ENCODE assay signal across 11 cellular contexts in the genomic region with DNA sequence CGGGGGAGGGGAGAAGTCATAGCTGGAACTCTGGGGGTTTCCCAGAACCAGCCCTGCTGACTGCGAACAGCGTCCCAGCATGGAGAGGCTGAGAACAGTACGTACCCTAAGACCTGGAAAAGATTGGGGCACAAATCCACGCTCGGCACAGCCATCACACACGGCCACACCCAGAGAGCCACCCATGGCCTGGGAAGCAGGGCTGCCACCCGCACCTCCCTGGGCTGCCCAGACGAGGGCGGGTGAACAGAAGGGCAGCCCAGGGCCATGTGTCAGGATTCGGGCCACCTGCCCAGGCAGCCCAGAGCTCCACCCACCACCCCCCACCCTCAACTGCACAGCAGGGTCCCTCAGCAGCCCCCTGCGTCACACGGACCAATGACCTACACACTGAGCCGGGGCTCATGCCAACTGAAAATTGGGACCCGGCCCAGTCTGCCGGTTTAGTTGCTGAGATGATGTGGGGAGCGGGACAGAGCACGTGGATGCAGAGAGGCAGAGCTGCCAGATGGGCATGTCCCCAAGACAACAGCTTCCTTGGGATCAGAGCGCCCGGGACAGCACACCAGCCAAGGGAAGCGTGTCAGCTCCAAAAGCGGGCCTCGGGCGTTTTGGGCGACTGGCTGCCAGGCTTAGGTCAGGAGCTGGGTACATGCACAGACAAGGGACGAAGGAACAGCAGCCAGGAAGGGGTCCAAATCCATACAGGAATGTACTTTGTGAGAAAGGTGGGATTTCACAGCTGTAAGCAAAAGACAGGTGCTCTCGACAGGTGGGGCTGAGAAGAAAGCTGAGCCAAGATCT. TPM values are rescaled to one million over a fixed set of nuclear protein-coding genes. Genes with fewer than 3 reads are reported as not detected.
DNase-seq lines count a peak whose midpoint lies in the region; ATAC-seq and TF ChIP-seq lines count a peak whose summit lies in the region.
"Had no signal": no experiment of that assay in that cellular context is flagged by ENCODE, and none has a peak within 500 bp of the region (broad histone marks: within the 10 kb centered on the region; RNA-seq: fewer than 3 reads in every experiment).

No MANE protein-coding gene starts in this region.

- TF ChIP-seq POLR2A in esophagus squamous epithelium (IDR thresholded peaks at IDR 0.05): no peak

- H3K9me3 Mint-ChIP-seq in stimulated activated naive B cell treated with anti-CD40 and anti-IgM and Interleukin-4, amounts not matched to agents 10 μg/mL and 1 μg/mL and 100 μg/mL, for 72 hours: no peaks in the 10 kb centered on the region
- H3K9me3 Mint-ChIP-seq: memory B cell had no signal

- no peaks in the 10 kb centered on the region for H3K4me1 Mint-ChIP-seq in stimulated activated naive B cell treated with anti-CD40 and anti-IgM and Interleukin-4, amounts not matched to agents 10 μg/mL and 1 μg/mL and 100 μg/mL, for 72 hours

- no peaks in the 10 kb centered on the region for H3K9me3 ChIP-seq in esophagus squamous epithelium
- H3K9me3 ChIP-seq in thymus (ENCODE audit: control insufficient read depth): no peaks in the 10 kb centered on the region
- H3K9me3 ChIP-seq: spleen had no signal

- H3K4me1 ChIP-seq in esophagus squamous epithelium (peaks cover 11 to 39% (median 19%) of the 10 kb centered on the region in 3 donors), thymus (ENCODE audit: control insufficient read depth, insufficient read depth, low read length) (no peaks in the 10 kb centered on the region)

- H3K27ac ChIP-seq in esophagus squamous epithelium: peak overlapping the region; percentile 70 to 83 (median 79)
- peak overlapping the region; percentile 0 for H3K27ac ChIP-seq in thymus (ENCODE audit: low read depth)
- H3K27ac ChIP-seq: spleen had no signal

- H3K4me3 Mint-ChIP-seq in stimulated activated naive B cell treated with anti-CD40 and anti-IgM and Interleukin-4, amounts not matched to agents 10 μg/mL and 1 μg/mL and 100 μg/mL, for 72 hours: no peak overlapping the region
- H3K4me3 Mint-ChIP-seq: memory B cell had no signal

- ATAC-seq in HG02852 (IDR thresholded peaks at IDR 0.05; ENCODE audit: unreplicated experiment): no peak
- ATAC-seq in stimulated activated naive B cell treated with anti-CD40 and anti-IgM and Interleukin-4, amounts not matched to agents 10 μg/mL and 1 μg/mL and 100 μg/mL, for 72 hours (replicated peaks): no peak

- H3K27me3 ChIP-seq in esophagus squamous epithelium (no peaks in the 10 kb centered on the region), thymus (ENCODE audit: control insufficient read depth, insufficient read depth) (no peaks in the 10 kb centered on the region)
- H3K27me3 ChIP-seq: spleen had no signal

- peaks cover 71 to 100% (median 77%) of the 10 kb centered on the region in 3 donors for H3K36me3 ChIP-seq in esophagus squamous epithelium
- peaks cover 93% of the 10 kb centered on the region for H3K36me3 ChIP-seq in thymus (ENCODE audit: control insufficient read depth, insufficient read depth)

- 31 to 47% methylated on average over 3 to 20 of the region's 27 CpGs for WGBS in esophagus squamous epithelium, 2 donors
- 94% methylated on average over 27 of the region's 27 CpGs for WGBS in thymus

- H3K27ac Mint-ChIP-seq in stimulated activated naive B cell treated with anti-CD40 and anti-IgM and Interleukin-4, amounts not matched to agents 10 μg/mL and 1 μg/mL and 100 μg/mL, for 72 hours: no peak overlapping the region
- H3K27ac Mint-ChIP-seq: memory B cell had no signal

- no peaks in the 10 kb centered on the region for H3K27me3 Mint-ChIP-seq in stimulated activated naive B cell treated with anti-CD40 and anti-IgM and Interleukin-4, amounts not matched to agents 10 μg/mL and 1 μg/mL and 100 μg/mL, for 72 hours
- H3K27me3 Mint-ChIP-seq: memory B cell had no signal

- peaks cover 44% of the 10 kb centered on the region in 2 donors for H3K36me3 Mint-ChIP-seq in stimulated activated naive B cell treated with anti-CD40 and anti-IgM and Interleukin-4, amounts not matched to agents 10 μg/mL and 1 μg/mL and 100 μg/mL, for 72 hours

- intact Hi-C loops in esophagus squamous epithelium (cut with DNase I): no loop called here

- peak; percentile 58 to 90 for DNase-seq in NCI-H524 (lab: John Stamatoyannopoulos, UW)
- DNase-seq in esophagus squamous epithelium (lab: John Stamatoyannopoulos, UW): no peak
- DNase-seq in medulla oblongata (ENCODE audit: extremely low spot score): peak; percentile 85
- no peak for DNase-seq in stimulated activated naive B cell treated with anti-CD40 and anti-IgM and Interleukin-4, amounts not matched to agents 10 μg/mL and 1 μg/mL and 100 μg/mL, for 72 hours
- DNase-seq in stimulated activated CD4-positive, alpha-beta T cell treated with anti-CD3 and anti-CD28 coated beads, Interleukin-1b, Interleukin-23, amount 100 ng/mL, for 48 hours: no peak
- DNase-seq in H4 (ENCODE audit: low spot score): no peak
- DNase-seq: MV-4-11, spleen had no signal

- peak in 2 of 6 experiments; percentile 8 to 38 for TF ChIP-seq CTCF in esophagus squamous epithelium (IDR thresholded peaks at IDR 0.05)

- H3K4me3 ChIP-seq in esophagus squamous epithelium (no peak overlapping the region), thymus (ENCODE audit: low read length) (no peak overlapping the region)
- H3K4me3 ChIP-seq: spleen had no signal

RNA-seq across cellular contexts. Expression of gene UBXN6, which starts 8.4 kb away (rescaled TPM):
- 10 to 100 TPM; 40.7 to 72.9 (median 50.8) TPM for total RNA-seq in esophagus squamous epithelium
- polyA plus RNA-seq in thymus: 126 TPM
- total RNA-seq in H4 (2014; rRNA removed; shearing (Covaris generic)): 90.1 and 114 TPM in 2 replicates

RNA-seq across cellular contexts. Expression of gene HDGFL2, which starts 22.9 kb away (rescaled TPM):
- 10 to 100 TPM; 18.4 to 28.8 (median 20.5) TPM for total RNA-seq in esophagus squamous epithelium
- 36.9 TPM for polyA plus RNA-seq in thymus
- total RNA-seq in H4 (2014; rRNA removed; shearing (Covaris generic)): 22.0 and 34.2 TPM in 2 replicates

RNA-seq across cellular contexts. Expression of gene CHAF1A, which starts 46.8 kb away (rescaled TPM):
- total RNA-seq in esophagus squamous epithelium: 10 to 100 TPM in 3 of 4 donors, 1 to 10 TPM in 1; 7.6 to 20.9 (median 11.9) TPM
- polyA plus RNA-seq in thymus: 3.5 TPM
- 18.6 and 19.0 TPM in 2 replicates for total RNA-seq in H4 (2014; rRNA removed; shearing (Covaris generic))

RNA-seq across cellular contexts. Expression of gene SH3GL1, which starts 48.9 kb away (rescaled TPM):
- total RNA-seq in esophagus squamous epithelium: 100 to 1,000 TPM in 2 of 4 donors, 10 to 100 TPM in 2; 67.4 to 131 (median 91.2) TPM
- 40.6 TPM for polyA plus RNA-seq in thymus
- 34.1 TPM in 2 replicates for total RNA-seq in H4 (2014; rRNA removed; shearing (Covaris generic))

Comparison
In these comparisons a context has a peak if more than half of its experiments do, and no peak if none do; other contexts are left out.
1. DNase-seq: peak in NCI-H524 (2 of 2) and medulla oblongata (single experiment); none in esophagus squamous epithelium (single experiment), stimulated activated naive B cell treated with anti-CD40 and anti-IgM and Interleukin-4, amounts not matched to agents 10 μg/mL and 1 μg/mL and 100 μg/mL, for 72 hours (single experiment), stimulated activated CD4-positive, alpha-beta T cell treated with anti-CD3 and anti-CD28 coated beads, Interleukin-1b, Interleukin-23, amount 100 ng/mL, for 48 hours (single experiment) and H4 (single experiment).